ENCODE assay signal across 3 cellular contexts in genomic region chr17:49286261-49286973, GRCh38. TPM values are rescaled to one million over a fixed set of nuclear protein-coding genes. Genes with fewer than 3 reads are reported as not detected.
"Had no signal": no experiment of that assay in that cellular context is flagged by ENCODE, and none has a peak within 500 bp of the region (broad histone marks: within the 10 kb centered on the region; RNA-seq: fewer than 3 reads in every experiment).

No MANE protein-coding gene starts in this region.

RNA-seq across cellular contexts. Expression of gene PHOSPHO1, which starts 55.8 kb away (rescaled TPM):
- total RNA-seq: HT-29, MCF 10A, OCI-LY7 had no signal
